In the genomic region with DNA sequence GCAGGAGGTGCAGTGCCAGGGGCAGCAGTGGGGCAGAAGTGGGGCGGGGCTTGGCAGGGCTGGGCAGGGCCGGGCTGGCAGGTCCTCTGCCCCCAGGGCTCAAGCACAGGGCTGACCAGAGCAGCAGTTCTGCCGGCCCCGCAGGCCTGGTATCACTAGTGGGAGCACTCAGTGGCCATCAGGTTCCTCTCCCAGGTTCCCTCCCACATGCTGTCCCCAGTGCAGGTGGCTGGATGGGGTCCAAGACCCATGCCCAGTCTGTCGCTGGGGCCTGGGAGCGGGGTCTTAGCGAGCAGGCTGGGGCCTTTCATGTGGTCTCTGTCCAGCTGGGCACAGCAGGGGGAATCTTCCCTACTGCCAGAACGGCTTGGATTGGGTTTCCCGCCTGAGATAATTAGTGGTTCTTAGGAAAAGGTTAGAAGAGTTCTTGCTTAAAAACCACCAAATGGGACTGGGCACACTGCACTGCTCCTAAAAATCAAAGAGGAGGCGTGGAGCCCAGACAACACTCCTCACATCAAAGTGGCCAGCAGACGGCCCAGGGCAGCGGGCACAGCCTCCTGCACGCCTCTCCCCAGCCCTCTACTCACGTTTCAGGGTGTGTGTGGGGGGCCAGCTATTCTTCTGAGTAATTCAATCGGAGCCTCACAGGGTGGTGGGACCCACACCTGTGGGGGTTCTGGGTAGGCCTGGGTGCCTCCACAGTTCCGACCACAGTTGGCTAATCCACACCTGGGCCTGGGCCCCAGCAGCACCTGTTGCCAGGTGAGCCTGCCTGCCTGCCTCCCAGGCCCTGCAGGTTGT, we compare ENCODE assay signal across 2 cellular contexts.
TF ChIP-seq lines count a peak whose summit lies in the region.

No MANE protein-coding gene starts in this region.

TF ChIP-seq in GM23338, 12 proteins besides CTCF, POLR2A, EP300 and RAD21:
- TF ChIP-seq CREB1 (CRISPR knock-in tag; IDR thresholded peaks at IDR 0.05; ENCODE audit: low read depth), result no peak
- TF ChIP-seq ZNF331 (CRISPR knock-in tag; IDR thresholded peaks at IDR 0.05; ENCODE audit: low read depth), result no peak
- TF ChIP-seq ETS1 (IDR thresholded peaks at IDR 0.05), result no peak
- TF ChIP-seq, protein P1, sequence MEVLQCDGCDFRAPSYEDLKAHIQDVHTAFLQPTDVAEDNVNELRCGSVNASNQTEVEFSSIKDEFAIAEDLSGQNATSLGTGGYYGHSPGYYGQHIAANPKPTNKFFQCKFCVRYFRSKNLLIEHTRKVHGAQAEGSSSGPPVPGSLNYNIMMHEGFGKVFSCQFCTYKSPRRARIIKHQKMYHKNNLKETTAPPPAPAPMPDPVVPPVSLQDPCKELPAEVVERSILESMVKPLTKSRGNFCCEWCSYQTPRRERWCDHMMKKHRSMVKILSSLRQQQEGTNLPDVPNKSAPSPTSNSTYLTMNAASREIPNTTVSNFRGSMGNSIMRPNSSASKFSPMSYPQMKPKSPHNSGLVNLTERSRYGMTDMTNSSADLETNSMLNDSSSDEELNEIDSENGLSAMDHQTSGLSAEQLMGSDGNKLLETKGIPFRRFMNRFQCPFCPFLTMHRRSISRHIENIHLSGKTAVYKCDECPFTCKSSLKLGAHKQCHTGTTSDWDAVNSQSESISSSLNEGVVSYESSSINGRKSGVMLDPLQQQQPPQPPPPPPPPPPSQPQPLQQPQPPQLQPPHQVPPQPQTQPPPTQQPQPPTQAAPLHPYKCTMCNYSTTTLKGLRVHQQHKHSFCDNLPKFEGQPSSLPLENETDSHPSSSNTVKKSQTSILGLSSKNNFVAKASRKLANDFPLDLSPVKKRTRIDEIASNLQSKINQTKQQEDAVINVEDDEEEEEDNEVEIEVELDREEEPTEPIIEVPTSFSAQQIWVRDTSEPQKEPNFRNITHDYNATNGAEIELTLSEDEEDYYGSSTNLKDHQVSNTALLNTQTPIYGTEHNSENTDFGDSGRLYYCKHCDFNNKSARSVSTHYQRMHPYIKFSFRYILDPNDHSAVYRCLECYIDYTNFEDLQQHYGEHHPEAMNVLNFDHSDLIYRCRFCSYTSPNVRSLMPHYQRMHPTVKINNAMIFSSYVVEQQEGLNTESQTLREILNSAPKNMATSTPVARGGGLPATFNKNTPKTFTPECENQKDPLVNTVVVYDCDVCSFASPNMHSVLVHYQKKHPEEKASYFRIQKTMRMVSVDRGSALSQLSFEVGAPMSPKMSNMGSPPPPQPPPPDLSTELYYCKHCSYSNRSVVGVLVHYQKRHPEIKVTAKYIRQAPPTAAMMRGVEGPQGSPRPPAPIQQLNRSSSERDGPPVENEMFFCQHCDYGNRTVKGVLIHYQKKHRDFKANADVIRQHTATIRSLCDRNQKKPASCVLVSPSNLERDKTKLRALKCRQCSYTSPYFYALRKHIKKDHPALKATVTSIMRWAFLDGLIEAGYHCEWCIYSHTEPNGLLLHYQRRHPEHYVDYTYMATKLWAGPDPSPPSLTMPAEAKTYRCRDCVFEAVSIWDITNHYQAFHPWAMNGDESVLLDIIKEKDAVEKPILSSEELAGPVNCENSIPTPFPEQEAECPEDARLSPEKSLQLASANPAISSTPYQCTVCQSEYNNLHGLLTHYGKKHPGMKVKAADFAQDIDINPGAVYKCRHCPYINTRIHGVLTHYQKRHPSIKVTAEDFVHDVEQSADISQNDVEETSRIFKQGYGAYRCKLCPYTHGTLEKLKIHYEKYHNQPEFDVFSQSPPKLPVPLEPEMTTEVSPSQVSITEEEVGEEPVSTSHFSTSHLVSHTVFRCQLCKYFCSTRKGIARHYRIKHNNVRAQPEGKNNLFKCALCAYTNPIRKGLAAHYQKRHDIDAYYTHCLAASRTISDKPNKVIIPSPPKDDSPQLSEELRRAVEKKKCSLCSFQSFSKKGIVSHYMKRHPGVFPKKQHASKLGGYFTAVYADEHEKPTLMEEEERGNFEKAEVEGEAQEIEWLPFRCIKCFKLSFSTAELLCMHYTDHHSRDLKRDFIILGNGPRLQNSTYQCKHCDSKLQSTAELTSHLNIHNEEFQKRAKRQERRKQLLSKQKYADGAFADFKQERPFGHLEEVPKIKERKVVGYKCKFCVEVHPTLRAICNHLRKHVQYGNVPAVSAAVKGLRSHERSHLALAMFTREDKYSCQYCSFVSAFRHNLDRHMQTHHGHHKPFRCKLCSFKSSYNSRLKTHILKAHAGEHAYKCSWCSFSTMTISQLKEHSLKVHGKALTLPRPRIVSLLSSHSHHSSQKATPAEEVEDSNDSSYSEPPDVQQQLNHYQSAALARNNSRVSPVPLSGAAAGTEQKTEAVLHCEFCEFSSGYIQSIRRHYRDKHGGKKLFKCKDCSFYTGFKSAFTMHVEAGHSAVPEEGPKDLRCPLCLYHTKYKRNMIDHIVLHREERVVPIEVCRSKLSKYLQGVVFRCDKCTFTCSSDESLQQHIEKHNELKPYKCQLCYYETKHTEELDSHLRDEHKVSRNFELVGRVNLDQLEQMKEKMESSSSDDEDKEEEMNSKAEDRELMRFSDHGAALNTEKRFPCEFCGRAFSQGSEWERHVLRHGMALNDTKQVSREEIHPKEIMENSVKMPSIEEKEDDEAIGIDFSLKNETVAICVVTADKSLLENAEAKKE (CRISPR knock-in tag; IDR thresholded peaks at IDR 0.05), result no peak
- TF ChIP-seq EZH2 (IDR thresholded peaks at IDR 0.05; ENCODE audit: low read depth, unreplicated experiment), result no peak

TF ChIP-seq in HepG2, 621 proteins besides CTCF, POLR2A, EP300 and RAD21:
- no peak for TF ChIP-seq LCORL (IDR thresholded peaks at IDR 0.05)
- TF ChIP-seq LCORL (CRISPR knock-in tag; IDR thresholded peaks at IDR 0.05), result no peak
- TF ChIP-seq NCOA1 (CRISPR knock-in tag; IDR thresholded peaks at IDR 0.05), result no peak
- no peak for TF ChIP-seq ATAD3A (CRISPR knock-in tag; IDR thresholded peaks at IDR 0.05)
- no peak for TF ChIP-seq RCOR2 (CRISPR knock-in tag; IDR thresholded peaks at IDR 0.05)
- TF ChIP-seq POLR2G (IDR thresholded peaks at IDR 0.05; ENCODE audit: low read depth, low read length), result peak; percentile 27; the same call in 1 of the 2 replicates
- no peak for TF ChIP-seq ZNF275 (CRISPR knock-in tag; IDR thresholded peaks at IDR 0.05; ENCODE audit: borderline replicate concordance)
- TF ChIP-seq, protein P2, sequence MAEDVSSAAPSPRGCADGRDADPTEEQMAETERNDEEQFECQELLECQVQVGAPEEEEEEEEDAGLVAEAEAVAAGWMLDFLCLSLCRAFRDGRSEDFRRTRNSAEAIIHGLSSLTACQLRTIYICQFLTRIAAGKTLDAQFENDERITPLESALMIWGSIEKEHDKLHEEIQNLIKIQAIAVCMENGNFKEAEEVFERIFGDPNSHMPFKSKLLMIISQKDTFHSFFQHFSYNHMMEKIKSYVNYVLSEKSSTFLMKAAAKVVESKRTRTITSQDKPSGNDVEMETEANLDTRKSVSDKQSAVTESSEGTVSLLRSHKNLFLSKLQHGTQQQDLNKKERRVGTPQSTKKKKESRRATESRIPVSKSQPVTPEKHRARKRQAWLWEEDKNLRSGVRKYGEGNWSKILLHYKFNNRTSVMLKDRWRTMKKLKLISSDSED (CRISPR knock-in tag; IDR thresholded peaks at IDR 0.05), result no peak
- TF ChIP-seq TRAFD1 (CRISPR knock-in tag; IDR thresholded peaks at IDR 0.05; ENCODE audit: borderline replicate concordance), result no peak
- TF ChIP-seq AGO2 (optimal IDR thresholded peaks at IDR 0.05; ENCODE audit: low read depth, low read length), result peak; percentile 76
- no peak for TF ChIP-seq ZSCAN31 (CRISPR knock-in tag; IDR thresholded peaks at IDR 0.05; ENCODE audit: low read depth)
- TF ChIP-seq, protein P3, sequence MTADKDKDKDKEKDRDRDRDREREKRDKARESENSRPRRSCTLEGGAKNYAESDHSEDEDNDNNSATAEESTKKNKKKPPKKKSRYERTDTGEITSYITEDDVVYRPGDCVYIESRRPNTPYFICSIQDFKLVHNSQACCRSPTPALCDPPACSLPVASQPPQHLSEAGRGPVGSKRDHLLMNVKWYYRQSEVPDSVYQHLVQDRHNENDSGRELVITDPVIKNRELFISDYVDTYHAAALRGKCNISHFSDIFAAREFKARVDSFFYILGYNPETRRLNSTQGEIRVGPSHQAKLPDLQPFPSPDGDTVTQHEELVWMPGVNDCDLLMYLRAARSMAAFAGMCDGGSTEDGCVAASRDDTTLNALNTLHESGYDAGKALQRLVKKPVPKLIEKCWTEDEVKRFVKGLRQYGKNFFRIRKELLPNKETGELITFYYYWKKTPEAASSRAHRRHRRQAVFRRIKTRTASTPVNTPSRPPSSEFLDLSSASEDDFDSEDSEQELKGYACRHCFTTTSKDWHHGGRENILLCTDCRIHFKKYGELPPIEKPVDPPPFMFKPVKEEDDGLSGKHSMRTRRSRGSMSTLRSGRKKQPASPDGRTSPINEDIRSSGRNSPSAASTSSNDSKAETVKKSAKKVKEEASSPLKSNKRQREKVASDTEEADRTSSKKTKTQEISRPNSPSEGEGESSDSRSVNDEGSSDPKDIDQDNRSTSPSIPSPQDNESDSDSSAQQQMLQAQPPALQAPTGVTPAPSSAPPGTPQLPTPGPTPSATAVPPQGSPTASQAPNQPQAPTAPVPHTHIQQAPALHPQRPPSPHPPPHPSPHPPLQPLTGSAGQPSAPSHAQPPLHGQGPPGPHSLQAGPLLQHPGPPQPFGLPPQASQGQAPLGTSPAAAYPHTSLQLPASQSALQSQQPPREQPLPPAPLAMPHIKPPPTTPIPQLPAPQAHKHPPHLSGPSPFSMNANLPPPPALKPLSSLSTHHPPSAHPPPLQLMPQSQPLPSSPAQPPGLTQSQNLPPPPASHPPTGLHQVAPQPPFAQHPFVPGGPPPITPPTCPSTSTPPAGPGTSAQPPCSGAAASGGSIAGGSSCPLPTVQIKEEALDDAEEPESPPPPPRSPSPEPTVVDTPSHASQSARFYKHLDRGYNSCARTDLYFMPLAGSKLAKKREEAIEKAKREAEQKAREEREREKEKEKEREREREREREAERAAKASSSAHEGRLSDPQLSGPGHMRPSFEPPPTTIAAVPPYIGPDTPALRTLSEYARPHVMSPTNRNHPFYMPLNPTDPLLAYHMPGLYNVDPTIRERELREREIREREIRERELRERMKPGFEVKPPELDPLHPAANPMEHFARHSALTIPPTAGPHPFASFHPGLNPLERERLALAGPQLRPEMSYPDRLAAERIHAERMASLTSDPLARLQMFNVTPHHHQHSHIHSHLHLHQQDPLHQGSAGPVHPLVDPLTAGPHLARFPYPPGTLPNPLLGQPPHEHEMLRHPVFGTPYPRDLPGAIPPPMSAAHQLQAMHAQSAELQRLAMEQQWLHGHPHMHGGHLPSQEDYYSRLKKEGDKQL (CRISPR knock-in tag; IDR thresholded peaks at IDR 0.05; ENCODE audit: low read depth), result no peak
- no peak for TF ChIP-seq CBX2 (IDR thresholded peaks at IDR 0.05; ENCODE audit: low read depth, low read length)
- TF ChIP-seq CBX2 (CRISPR knock-in tag; IDR thresholded peaks at IDR 0.05; ENCODE audit: low read depth), result no peak
TF ChIP-seq in HepG2: peak in this region for 2.
